Comparison of ENCODE assay signal across 14 cellular contexts in genomic region chr15:90749754-90750153, GRCh38. TPM values are rescaled to one million over a fixed set of nuclear protein-coding genes. Genes with fewer than 3 reads are reported as not detected.
DNase-seq lines count a peak whose midpoint lies in the region; ATAC-seq and TF ChIP-seq lines count a peak whose summit lies in the region.
"Had no signal": no experiment of that assay in that cellular context is flagged by ENCODE, and none has a peak within 500 bp of the region (broad histone marks: within the 10 kb centered on the region; RNA-seq: fewer than 3 reads in every experiment).

No MANE protein-coding gene starts in this region.

- CTCF ChIA-PET in activated B cell treated with CpG ODN at 0.5 μM for 24 hours (lab: Charles Lee) = interaction anchor here (1.0 kb wide), 1 partner anchor 102 kb away, joined by 4 read pairs; no protein-coding TSS in a partner anchor

- H3K27me3 Mint-ChIP-seq in activated T-cell treated with anti-CD3 and anti-CD28 coated beads, Interleukin-2, amount 50 U/mL, for 24 hours = no peaks in the 10 kb centered on the region
- H3K27me3 Mint-ChIP-seq in activated B cell treated with CpG ODN at 0.5 μM for 24 hours (no peaks in the 10 kb centered on the region), type B pancreatic cell (no peaks in the 10 kb centered on the region)
- H3K27me3 Mint-ChIP-seq: central memory CD8-positive, alpha-beta T cell had no signal

- DNase-seq in activated T-cell treated with anti-CD3 and anti-CD28 coated beads, Interleukin-2, amount 50 U/mL, for 24 hours = no peak
- DNase-seq in activated T-cell treated with anti-CD3 and anti-CD28 coated beads, Interleukin-2, amount 50 U/mL, for 48 hours = no peak
- no peak for DNase-seq in activated B cell treated with CpG ODN at 0.5 μM for 24 hours
- peak; percentile 43 for DNase-seq in pons (ENCODE audit: low spot score)
- DNase-seq in type B pancreatic cell (ENCODE audit: extremely low spot score, unreplicated experiment) = no peak
- DNase-seq in activated effector memory CD4-positive, alpha-beta T cell treated with Interleukin-2 at 50 U/mL for 16 hours = no peak
- DNase-seq: activated CD4-positive, CD25-positive, alpha-beta regulatory T cell; gastrocnemius medialis; GOT3; NCI-H2081 treated with DMSO at 0.1 percent for 48 hours; NK-92 treated with Interleukin-12 subunit alpha and Interleukin-12 subunit beta, amount 100 ng/mL, for 24 hours had no signal

- peaks cover 36% of the 10 kb centered on the region for H3K4me1 Mint-ChIP-seq in activated T-cell treated with anti-CD3 and anti-CD28 coated beads, Interleukin-2, amount 50 U/mL, for 24 hours (ENCODE audit: low read depth)
- H3K4me1 Mint-ChIP-seq in activated B cell treated with CpG ODN at 0.5 μM for 24 hours (peaks cover 21% of the 10 kb centered on the region), type B pancreatic cell (ENCODE audit: unreplicated experiment) (no peaks in the 10 kb centered on the region)
- H3K4me1 Mint-ChIP-seq: central memory CD8-positive, alpha-beta T cell had no signal

- H3K27ac Mint-ChIP-seq in activated T-cell treated with anti-CD3 and anti-CD28 coated beads, Interleukin-2, amount 50 U/mL, for 24 hours = peak overlapping the region; percentile 91
- H3K27ac Mint-ChIP-seq in activated B cell treated with CpG ODN at 0.5 μM for 24 hours (peak overlapping the region; percentile 84), type B pancreatic cell (no peak overlapping the region)

- POLR2A ChIA-PET in activated B cell treated with CpG ODN at 0.5 μM for 24 hours (lab: Charles Lee) = interaction anchor here (0.6 to 0.8 kb wide), 3 partner anchors 100 to 105 kb away, joined by 3 to 5 read pairs (median 3); no protein-coding TSS in a partner anchor

- H3K36me3 Mint-ChIP-seq in activated T-cell treated with anti-CD3 and anti-CD28 coated beads, Interleukin-2, amount 50 U/mL, for 24 hours (ENCODE audit: low read depth) = peaks cover 69% of the 10 kb centered on the region
- H3K36me3 Mint-ChIP-seq in activated B cell treated with CpG ODN at 0.5 μM for 24 hours (ENCODE audit: low read depth) (peaks cover 47% of the 10 kb centered on the region), type B pancreatic cell (peaks cover 13% of the 10 kb centered on the region)

- peak; percentile 57 for ATAC-seq in GM21723 (IDR thresholded peaks at IDR 0.05; ENCODE audit: unreplicated experiment)
- ATAC-seq in activated B cell treated with CpG ODN at 0.5 μM for 24 hours (ENCODE audit: low read depth) = peak; percentile 74
- ATAC-seq in GM18519 (IDR thresholded peaks at IDR 0.05; ENCODE audit: low FRiP score, unreplicated experiment) = no peak
- ATAC-seq: gastrocnemius medialis had no signal

- no peaks in the 10 kb centered on the region for H3K9me3 Mint-ChIP-seq in activated T-cell treated with anti-CD3 and anti-CD28 coated beads, Interleukin-2, amount 50 U/mL, for 24 hours
- H3K9me3 Mint-ChIP-seq in activated B cell treated with CpG ODN at 0.5 μM for 24 hours (no peaks in the 10 kb centered on the region), type B pancreatic cell (no peaks in the 10 kb centered on the region)
- H3K9me3 Mint-ChIP-seq: central memory CD8-positive, alpha-beta T cell had no signal

- peak overlapping the region; percentile 47 for H3K4me3 Mint-ChIP-seq in activated T-cell treated with anti-CD3 and anti-CD28 coated beads, Interleukin-2, amount 50 U/mL, for 24 hours
- H3K4me3 Mint-ChIP-seq in activated B cell treated with CpG ODN at 0.5 μM for 24 hours (peak overlapping the region; percentile 67), type B pancreatic cell (no peak overlapping the region)
- H3K4me3 Mint-ChIP-seq: central memory CD8-positive, alpha-beta T cell had no signal

- intact Hi-C loops in activated B cell treated with CpG ODN at 0.5 μM for 24 hours (cut with micrococcal nuclease) = loop anchor here (5.0 kb wide), 1 partner anchor 38 kb away; no protein-coding TSS in a partner anchor

- no peak for TF ChIP-seq CTCF in activated B cell treated with CpG ODN at 0.5 μM for 24 hours (IDR thresholded peaks at IDR 0.05)
- no peak for TF ChIP-seq CTCF in type B pancreatic cell (conservative IDR thresholded peaks at IDR 0.05)

RNA-seq across cellular contexts. Expression of gene BLM, which starts 32.6 kb away (rescaled TPM):
- total RNA-seq in activated B cell treated with CpG ODN at 0.5 μM for 24 hours (18.2 and 23.4 TPM in 2 replicates), type B pancreatic cell (ENCODE audit: low replicate concordance) (8.5 and 21.5 TPM in 2 replicates)
